1 cellular context compared by ENCODE assay signal in genomic region chr3:185276415-185276814, GRCh38.
TF ChIP-seq lines count a peak whose summit lies in the region.

No MANE protein-coding gene starts in this region.

TF ChIP-seq in HepG2, 621 proteins besides CTCF, POLR2A, EP300 and RAD21 (continued from another document and continues in another):
- no peak for TF ChIP-seq ARID4A (CRISPR knock-in tag; IDR thresholded peaks at IDR 0.05; ENCODE audit: borderline replicate concordance)
- TF ChIP-seq MEIS2 (CRISPR knock-in tag; IDR thresholded peaks at IDR 0.05): no peak
- peak; percentile 38 for TF ChIP-seq HNF4A (CRISPR knock-in tag; IDR thresholded peaks at IDR 0.05)
- TF ChIP-seq ZNF567 (CRISPR knock-in tag; IDR thresholded peaks at IDR 0.05; ENCODE audit: borderline replicate concordance): no peak
- no peak for TF ChIP-seq NONO (IDR thresholded peaks at IDR 0.05)
- TF ChIP-seq NONO (CRISPR knock-in tag; conservative IDR thresholded peaks at IDR 0.05): peak; percentile 58; the same call in 1 of the 2 replicates
- TF ChIP-seq PAXIP1 (CRISPR knock-in tag; conservative IDR thresholded peaks at IDR 0.05): peak; percentile 73
- no peak for TF ChIP-seq CSRNP2 (CRISPR knock-in tag; conservative IDR thresholded peaks at IDR 0.05; ENCODE audit: low read depth)
- 0 out of 2 replicates have a peak, but pooled peaks have one; percentile 38 for TF ChIP-seq FOXO1 (CRISPR knock-in tag; IDR thresholded peaks at IDR 0.05)
- TF ChIP-seq DR1 (CRISPR knock-in tag; IDR thresholded peaks at IDR 0.05): no peak
- no peak for TF ChIP-seq ZNF34 (CRISPR knock-in tag; IDR thresholded peaks at IDR 0.05; ENCODE audit: borderline replicate concordance)
- TF ChIP-seq ZMYM3 (CRISPR knock-in tag; IDR thresholded peaks at IDR 0.05): peak; percentile 53; the same call in 1 of the 2 replicates
- no peak for TF ChIP-seq NR1H2 (CRISPR knock-in tag; IDR thresholded peaks at IDR 0.05; ENCODE audit: borderline replicate concordance, low read depth)
- TF ChIP-seq TBX2 (CRISPR knock-in tag; IDR thresholded peaks at IDR 0.05; ENCODE audit: borderline replicate concordance): peak; percentile 58; the same call in 1 of the 2 replicates
- no peak for TF ChIP-seq YEATS2 (CRISPR knock-in tag; IDR thresholded peaks at IDR 0.05; ENCODE audit: borderline replicate concordance)
- no peak for TF ChIP-seq ZNF574 (CRISPR knock-in tag; IDR thresholded peaks at IDR 0.05)
- TF ChIP-seq ZGPAT (CRISPR knock-in tag; IDR thresholded peaks at IDR 0.05): no peak
- no peak for TF ChIP-seq MTA1 (CRISPR knock-in tag; IDR thresholded peaks at IDR 0.05; ENCODE audit: borderline replicate concordance)
- TF ChIP-seq KLF6 (CRISPR knock-in tag; IDR thresholded peaks at IDR 0.05): no peak
- TF ChIP-seq RBAK (CRISPR knock-in tag; IDR thresholded peaks at IDR 0.05): no peak
- TF ChIP-seq ZNF367 (CRISPR knock-in tag; IDR thresholded peaks at IDR 0.05; ENCODE audit: borderline replicate concordance): no peak
- peak; percentile 27; the same call in 1 of the 2 replicates for TF ChIP-seq GATAD2A (CRISPR knock-in tag; IDR thresholded peaks at IDR 0.05)
- no peak for TF ChIP-seq HNF1B (CRISPR knock-in tag; IDR thresholded peaks at IDR 0.05)
- peak; percentile 52 for TF ChIP-seq PITX1 (CRISPR knock-in tag; IDR thresholded peaks at IDR 0.05)
- TF ChIP-seq ZNF18 (CRISPR knock-in tag; IDR thresholded peaks at IDR 0.05; ENCODE audit: insufficient replicate concordance): no peak
- no peak for TF ChIP-seq ZNF605 (CRISPR knock-in tag; IDR thresholded peaks at IDR 0.05)
- peak; percentile 50 for TF ChIP-seq FOXA3 (CRISPR knock-in tag; IDR thresholded peaks at IDR 0.05)
- TF ChIP-seq NPAS2 (CRISPR knock-in tag; IDR thresholded peaks at IDR 0.05; ENCODE audit: borderline replicate concordance): no peak
- peak; percentile 57; the same call in 1 of the 2 replicates for TF ChIP-seq ZNF609 (CRISPR knock-in tag; IDR thresholded peaks at IDR 0.05; ENCODE audit: borderline replicate concordance)
- TF ChIP-seq HNRNPL (IDR thresholded peaks at IDR 0.05; ENCODE audit: low read depth, low read length): no peak
